In the genomic region with DNA sequence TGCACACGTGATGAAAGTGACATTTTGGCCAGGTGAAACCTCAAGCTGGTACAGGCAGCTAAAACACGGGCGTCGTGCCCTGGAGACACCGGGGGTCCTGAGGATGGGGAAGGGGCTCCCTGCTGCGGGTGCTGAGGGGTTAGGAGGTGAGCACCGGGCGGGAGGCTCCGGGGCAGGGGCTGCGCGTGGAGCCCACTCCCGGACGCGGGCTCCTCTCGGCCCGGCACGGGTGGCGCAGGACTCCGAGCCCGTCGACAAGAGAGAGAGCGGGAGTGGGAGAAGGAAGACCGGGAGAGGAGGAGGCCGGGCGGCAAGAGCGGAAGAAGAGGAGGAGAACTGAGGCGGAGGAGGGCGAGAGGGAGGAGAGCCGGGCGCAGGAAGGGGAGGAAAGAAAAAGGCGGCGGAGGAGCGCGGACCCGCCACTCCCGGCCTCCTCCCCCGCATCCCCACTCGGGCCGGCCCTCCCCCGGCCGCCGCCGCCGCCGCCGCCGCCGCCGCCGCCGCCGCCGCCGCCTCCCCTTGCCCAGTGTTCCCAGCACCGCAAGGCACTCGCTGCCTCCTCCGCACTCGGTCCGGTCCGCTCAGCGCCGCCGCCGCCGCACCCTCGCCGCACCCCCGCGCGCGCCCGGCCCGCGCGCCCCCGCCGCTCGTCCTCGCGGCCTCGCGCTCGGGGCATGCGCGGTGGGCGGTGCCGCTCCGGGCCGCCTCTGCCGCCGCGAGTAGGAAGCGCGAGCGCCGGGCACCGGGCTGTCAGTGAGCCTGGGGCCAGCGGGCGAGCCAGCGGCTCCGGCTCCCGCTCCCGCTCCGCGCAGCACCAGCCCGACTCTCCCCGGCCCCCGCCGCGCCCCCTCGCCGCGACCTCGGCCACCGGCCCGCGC, we compare ENCODE assay signal across 8 cellular contexts. TPM values are rescaled to one million over a fixed set of nuclear protein-coding genes. Genes with fewer than 3 reads are reported as not detected.
DNase-seq lines count a peak whose midpoint lies in the region; ATAC-seq and TF ChIP-seq lines count a peak whose summit lies in the region.

A gene (plus strand): TSS at position 750 of the 878 bp plus-strand sequence.

- TF ChIP-seq CTCF in SK-N-SH (IDR thresholded peaks at IDR 0.05), result no peak
- no peak for TF ChIP-seq CTCF in thoracic aorta (IDR thresholded peaks at IDR 0.05)

- peaks cover 9% of the 10 kb centered on the region for H3K36me3 Mint-ChIP-seq in CD4-positive, CD25-positive, alpha-beta regulatory T cell
- peaks cover 8% of the 10 kb centered on the region for H3K36me3 Mint-ChIP-seq in activated naive CD4-positive, alpha-beta T cell treated with anti-CD3 and anti-CD28 coated beads, Interleukin-2, amount 50 U/mL, for 24 hours

- peaks cover 31% of the 10 kb centered on the region for H3F3A ChIP-seq in SK-N-SH (replicated peaks; ENCODE audit: insufficient read depth)

- H3K9me3 Mint-ChIP-seq in CD4-positive, CD25-positive, alpha-beta regulatory T cell, result peaks cover 0 to 2% (median 0%) of the 10 kb centered on the region in 7 donors
- no peaks in the 10 kb centered on the region for H3K9me3 Mint-ChIP-seq in activated naive CD4-positive, alpha-beta T cell treated with anti-CD3 and anti-CD28 coated beads, Interleukin-2, amount 50 U/mL, for 24 hours

- peaks cover 10% of the 10 kb centered on the region for H3K27me3 Mint-ChIP-seq in CD4-positive, CD25-positive, alpha-beta regulatory T cell
- no peaks in the 10 kb centered on the region for H3K27me3 Mint-ChIP-seq in activated naive CD4-positive, alpha-beta T cell treated with anti-CD3 and anti-CD28 coated beads, Interleukin-2, amount 50 U/mL, for 24 hours

- H3K9ac ChIP-seq in HUES48 (ENCODE audit: low read depth, low read length) (no peak within 1 kb of the TSS; the same call in 1 of the 2 replicates), SK-N-SH (peak within 1 kb of the TSS; percentile 81)

- H3K36me3 ChIP-seq in CD4-positive, CD25-positive, alpha-beta regulatory T cell (ENCODE audit: control insufficient read depth, insufficient read depth, low read length), result no peaks in the 10 kb centered on the region
- H3K36me3 ChIP-seq in HUES48 (ENCODE audit: control insufficient read depth, insufficient read depth, low read length) (no peaks in the 10 kb centered on the region), SK-N-SH (replicated peaks in 1 of 2; ENCODE audit: control insufficient read depth in 1 of 2, insufficient read depth in 2 of 2, low read length in 1 of 2) (peaks cover 16 to 19% of the 10 kb centered on the region in 2 experiments), thoracic aorta (no peaks in the 10 kb centered on the region)

- peak within 1 kb of the TSS; percentile 53 for H3K27ac ChIP-seq in CD4-positive, CD25-positive, alpha-beta regulatory T cell (ENCODE audit: insufficient read depth, low read length, poor library complexity, severe bottlenecking)
- H3K27ac ChIP-seq in HUES48 (ENCODE audit: low read depth, low read length) (no peak within 1 kb of the TSS), SK-N-SH (ENCODE audit: low read depth in 2 of 2, low read length in 1 of 2) (peak within 1 kb of the TSS; percentile 71 to 86), thoracic aorta (peak within 1 kb of the TSS; percentile 49 to 51)

- H3K4me1 Mint-ChIP-seq in CD4-positive, CD25-positive, alpha-beta regulatory T cell, result peaks cover 25 to 60% (median 44%) of the 10 kb centered on the region in 4 donors
- peaks cover 55% of the 10 kb centered on the region for H3K4me1 Mint-ChIP-seq in activated naive CD4-positive, alpha-beta T cell treated with anti-CD3 and anti-CD28 coated beads, Interleukin-2, amount 50 U/mL, for 24 hours

- peak within 1 kb of the TSS; percentile 90 to 97 (median 92) for H3K27ac Mint-ChIP-seq in CD4-positive, CD25-positive, alpha-beta regulatory T cell
- H3K27ac Mint-ChIP-seq in activated naive CD4-positive, alpha-beta T cell treated with anti-CD3 and anti-CD28 coated beads, Interleukin-2, amount 50 U/mL, for 24 hours, result peak within 1 kb of the TSS; percentile 96

- H3K9me2 ChIP-seq in SK-N-SH, result no peaks in the 10 kb centered on the region

- WGBS in SK-N-SH (ENCODE audit: low lambda C conversion rate), result 2% methylated on average over 42 of the region's 117 CpGs

- H3K4me3 ChIP-seq in CD4-positive, CD25-positive, alpha-beta regulatory T cell (ENCODE audit: low read depth, low read length), result peak within 1 kb of the TSS; percentile 91
- H3K4me3 ChIP-seq in HUES48 (ENCODE audit: low read depth, low read length), result peak within 1 kb of the TSS; percentile 80
- H3K4me3 ChIP-seq in SK-N-SH (ENCODE audit: low read depth in 2 of 2, low read length in 1 of 2), result peak within 1 kb of the TSS; percentile 51 to 95
- peak within 1 kb of the TSS; percentile 93 for H3K4me3 ChIP-seq in thoracic aorta

- no peak for TF ChIP-seq EP300 in SK-N-SH (IDR thresholded peaks at IDR 0.05; ENCODE audit: borderline replicate concordance in 1 of 2, low read depth in 1 of 2, low read length in 1 of 2)

- peak within 1 kb of the TSS; percentile 67 for H2AFZ ChIP-seq in SK-N-SH (ENCODE audit: low read depth)

- H3K27me3 ChIP-seq in CD4-positive, CD25-positive, alpha-beta regulatory T cell (ENCODE audit: control insufficient read depth, insufficient read depth, low read length), result no peaks in the 10 kb centered on the region
- peaks cover 22% of the 10 kb centered on the region for H3K27me3 ChIP-seq in HUES48 (ENCODE audit: control insufficient read depth, insufficient read depth, low read length)
- no peaks in the 10 kb centered on the region for H3K27me3 ChIP-seq in SK-N-SH (ENCODE audit: insufficient read depth)
- H3K27me3 ChIP-seq in thoracic aorta (replicated peaks; ENCODE audit: insufficient read depth), result no peaks in the 10 kb centered on the region

- DNase-seq in CD4-positive, CD25-positive, alpha-beta regulatory T cell, result peak; percentile 65 to 81 (median 67)
- DNase-seq in SK-N-SH, result peak; percentile 96
- DNase-seq in glomerular endothelial cell (ENCODE audit: extremely low read depth, low read depth, low spot score), result no peak
- peak; percentile 50 for DNase-seq in occipital lobe (lab: John Stamatoyannopoulos, UW)
- peak; percentile 9 for DNase-seq in thoracic aorta (ENCODE audit: low spot score)

- peaks cover 30% of the 10 kb centered on the region for H4K20me1 ChIP-seq in SK-N-SH (ENCODE audit: insufficient read depth)

- CTCF ChIA-PET in SK-N-SH (lab: Yijun Ruan, JAX), result interaction anchor here (0.6 to 2.1 kb wide), 5 partner anchors 47 to 372 kb away, joined by 3 to 7 read pairs (median 5); no protein-coding TSS in a partner anchor

- H3K9me3 ChIP-seq in CD4-positive, CD25-positive, alpha-beta regulatory T cell (ENCODE audit: control insufficient read depth in 2 of 2, low read length in 2 of 2), result no peaks in the 10 kb centered on the region
- no peaks in the 10 kb centered on the region for H3K9me3 ChIP-seq in HUES48 (ENCODE audit: control insufficient read depth, insufficient read depth, low read length)
- no peaks in the 10 kb centered on the region for H3K9me3 ChIP-seq in SK-N-SH
- H3K9me3 ChIP-seq in thoracic aorta, result no peaks in the 10 kb centered on the region

- peak; percentile 2; the same call in 1 of the 2 replicates for TF ChIP-seq RAD21 in SK-N-SH (IDR thresholded peaks at IDR 0.05; ENCODE audit: low read length)

- peak within 1 kb of the TSS; percentile 96 to 99 (median 98) for H3K4me3 Mint-ChIP-seq in CD4-positive, CD25-positive, alpha-beta regulatory T cell
- peak within 1 kb of the TSS; percentile 97 for H3K4me3 Mint-ChIP-seq in activated naive CD4-positive, alpha-beta T cell treated with anti-CD3 and anti-CD28 coated beads, Interleukin-2, amount 50 U/mL, for 24 hours

- H3K4me2 ChIP-seq in SK-N-SH, result peak within 1 kb of the TSS; percentile 88

- peak; percentile 73 to 76 for ATAC-seq in CD4-positive, CD25-positive, alpha-beta regulatory T cell (ENCODE audit: low read depth in 2 of 2)
- ATAC-seq in GM19463 (IDR thresholded peaks at IDR 0.05; ENCODE audit: unreplicated experiment), result peak; percentile 78
- peak; percentile 70 for ATAC-seq in thoracic aorta (ENCODE audit: insufficient number of reproducible peaks, low FRiP score, low read depth)

- POLR2A ChIA-PET in SK-N-SH (lab: Yijun Ruan, JAX), result no interaction called here

- H3K4me1 ChIP-seq in CD4-positive, CD25-positive, alpha-beta regulatory T cell (ENCODE audit: control insufficient read depth, insufficient read depth, low read length, poor library complexity, severe bottlenecking), result peaks cover 42% of the 10 kb centered on the region
- peaks cover 40% of the 10 kb centered on the region for H3K4me1 ChIP-seq in HUES48 (ENCODE audit: control insufficient read depth, insufficient read depth, low read length)
- H3K4me1 ChIP-seq in SK-N-SH (ENCODE audit: control insufficient read depth in 1 of 2, insufficient read depth in 2 of 2, low read depth in 1 of 2, low read length in 1 of 2), result peaks cover 13 to 30% of the 10 kb centered on the region in 2 experiments
- peaks cover 10% of the 10 kb centered on the region in 2 donors for H3K4me1 ChIP-seq in thoracic aorta (ENCODE audit: control insufficient read depth in 1 of 2, low read depth in 2 of 2)

- peaks cover 63% of the 10 kb centered on the region for H3K79me2 ChIP-seq in SK-N-SH (ENCODE audit: insufficient read depth)

TF ChIP-seq in SK-N-SH, 30 proteins besides CTCF, POLR2A, EP300 and RAD21 (continues in another document):
- no peak for TF ChIP-seq ELF1 (IDR thresholded peaks at IDR 0.05)
- no peak for TF ChIP-seq RFX5 (IDR thresholded peaks at IDR 0.05; ENCODE audit: low read length)
- TF ChIP-seq FOSL2 (IDR thresholded peaks at IDR 0.05; ENCODE audit: borderline replicate concordance, low read depth), result no peak
- TF ChIP-seq, protein P1, sequence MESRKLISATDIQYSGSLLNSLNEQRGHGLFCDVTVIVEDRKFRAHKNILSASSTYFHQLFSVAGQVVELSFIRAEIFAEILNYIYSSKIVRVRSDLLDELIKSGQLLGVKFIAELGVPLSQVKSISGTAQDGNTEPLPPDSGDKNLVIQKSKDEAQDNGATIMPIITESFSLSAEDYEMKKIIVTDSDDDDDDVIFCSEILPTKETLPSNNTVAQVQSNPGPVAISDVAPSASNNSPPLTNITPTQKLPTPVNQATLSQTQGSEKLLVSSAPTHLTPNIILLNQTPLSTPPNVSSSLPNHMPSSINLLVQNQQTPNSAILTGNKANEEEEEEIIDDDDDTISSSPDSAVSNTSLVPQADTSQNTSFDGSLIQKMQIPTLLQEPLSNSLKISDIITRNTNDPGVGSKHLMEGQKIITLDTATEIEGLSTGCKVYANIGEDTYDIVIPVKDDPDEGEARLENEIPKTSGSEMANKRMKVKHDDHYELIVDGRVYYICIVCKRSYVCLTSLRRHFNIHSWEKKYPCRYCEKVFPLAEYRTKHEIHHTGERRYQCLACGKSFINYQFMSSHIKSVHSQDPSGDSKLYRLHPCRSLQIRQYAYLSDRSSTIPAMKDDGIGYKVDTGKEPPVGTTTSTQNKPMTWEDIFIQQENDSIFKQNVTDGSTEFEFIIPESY (IDR thresholded peaks at IDR 0.05; ENCODE audit: borderline replicate concordance, low read depth), result no peak

RNA-seq across cellular contexts. Expression of the gene that starts here (rescaled TPM):
- 84.0 TPM for total RNA-seq in CD4-positive, CD25-positive, alpha-beta regulatory T cell
- polyA plus RNA-seq in CD4-positive, CD25-positive, alpha-beta regulatory T cell, result 1 to 10 TPM in 3 of 4 donors, under 1 TPM in 1; 0.60 to 2.3 (median 1.6) TPM
- polyA plus RNA-seq in SK-N-SH (2012; rRNA removed), result 108 and 123 TPM in 2 replicates
- 111 and 128 TPM in 2 replicates for polyA plus RNA-seq in SK-N-SH (2012; cell fraction: cytosol; rRNA removed)
- 126 and 178 TPM in 2 replicates for polyA plus RNA-seq in SK-N-SH (2012; cell fraction: nucleus; rRNA removed)
- total RNA-seq in glomerular endothelial cell, result 18.4 and 19.9 TPM in 2 replicates
- total RNA-seq in occipital lobe, result 29.9 TPM
- total RNA-seq in thoracic aorta, result 10 to 100 TPM in 1 of 2 donors, 1 to 10 TPM in 1; 9.1 to 11.6 TPM

Comparison
In these comparisons a context has a peak if more than half of its experiments do, and no peak if none do; other contexts are left out.
1. RNA of the gene that starts here (polyA plus RNA-seq): 108 to 178 TPM in SK-N-SH; 0.60 to 2.3 TPM in CD4-positive, CD25-positive, alpha-beta regulatory T cell; every median in the first group is over 10 times any median in the second.
2. Peak in every context shown above with its lines, with median percentiles within 50 percentile points of each other: ATAC-seq and H3K4me3 ChIP-seq.